Comparison of ENCODE assay signal across 23 cellular contexts in genomic region chr14:105979446-105979845, GRCh38.
A peak's percentile ranks its signal among the peaks of the same experiment; 100 is the strongest.
DNase-seq lines count a peak whose midpoint lies in the region; ATAC-seq and TF ChIP-seq lines count a peak whose summit lies in the region.
"Had no signal": no experiment of that assay in that cellular context is flagged by ENCODE, and none has a peak within 500 bp of the region (broad histone marks: within the 10 kb centered on the region; RNA-seq: fewer than 3 reads in every experiment).

No MANE protein-coding gene starts in this region.

- no peaks in the 10 kb centered on the region for H3K9me3 ChIP-seq in mucosa of descending colon
- H3K9me3 ChIP-seq in uterus: no peaks in the 10 kb centered on the region
- H3K9me3 ChIP-seq: Caco-2, SK-N-SH had no signal

- no peak for TF ChIP-seq POLR2A in uterus (IDR thresholded peaks at IDR 0.05)

- intact Hi-C loops in mucosa of descending colon (cut with DNase I, micrococcal nuclease): no loop called here
- intact Hi-C loops in natural killer cell (cut with micrococcal nuclease): no loop called here
- intact Hi-C loops in uterus (cut with DNase I; ENCODE audit: low total_unique reads): no loop called here

- no peaks in the 10 kb centered on the region for H3K27me3 ChIP-seq in uterus

- TF ChIP-seq CTCF in mucosa of descending colon (IDR thresholded peaks at IDR 0.05) (no peak), natural killer cell (IDR thresholded peaks at IDR 0.05) (no peak), uterus (IDR thresholded peaks at IDR 0.05) (no peak)

- H3K27ac ChIP-seq in uterus: no peak overlapping the region
- H3K27ac ChIP-seq: C4-2B had no signal

- H3K36me3 ChIP-seq in mucosa of descending colon (ENCODE audit: low read depth): no peaks in the 10 kb centered on the region
- H3K36me3 ChIP-seq in uterus: no peaks in the 10 kb centered on the region

- H3K4me1 Mint-ChIP-seq in natural killer cell: peaks cover 40 to 45% of the 10 kb centered on the region in 2 donors

- no peaks in the 10 kb centered on the region for H3K36me3 Mint-ChIP-seq in natural killer cell

- in situ Hi-C loops in G401 (cut with HindIII; ENCODE audit: low sequenced_read_pairs): no loop called here

- peak; percentile 68 for DNase-seq in DMS79 (lab: John Stamatoyannopoulos, UW)
- DNase-seq in G401 (ENCODE audit: low spot score): peak; percentile 1
- DNase-seq in NCI-H2171 treated with DMSO at 0.1 percent for 48 hours (lab: John Stamatoyannopoulos, UW): peak; percentile 97
- DNase-seq in mucosa of descending colon: no peak
- DNase-seq in ecto neural progenitor cell (ENCODE audit: low spot score): no peak
- no peak for DNase-seq in natural killer cell
- no peak for DNase-seq in uterus
- DNase-seq: ACHN, Caco-2, GDM1, H7, KG1, MV-4-11, NCI-H1436 treated with DMSO at 0.1 percent for 48 hours, NCI-H2081, NCI-H2227 treated with DMSO at 0.1 percent for 48 hours, NCI-H526 treated with DMSO at 0.1 percent for 48 hours, OCI-M1, RPMI8226, SHP77 treated with DMSO at 0.1 percent for 48 hours, SK-N-SH had no signal

- no peaks in the 10 kb centered on the region for H3K4me1 ChIP-seq in mucosa of descending colon (ENCODE audit: low read depth)
- H3K4me1 ChIP-seq in uterus: no peaks in the 10 kb centered on the region
- H3K4me1 ChIP-seq: Caco-2 had no signal

- H3K9me3 Mint-ChIP-seq in natural killer cell: no peaks in the 10 kb centered on the region
- H3K9me3 Mint-ChIP-seq: T-helper 2 cell treated with Interferon-gamma antibody and Interleukin-4, amounts not matched to agents 5 μg/mL and 100 μg/mL, for 36 hours had no signal

- H3K4me3 Mint-ChIP-seq in natural killer cell: no peak overlapping the region
- H3K4me3 Mint-ChIP-seq: T-helper 2 cell treated with Interferon-gamma antibody and Interleukin-4, amounts not matched to agents 5 μg/mL and 100 μg/mL, for 36 hours had no signal

- ATAC-seq in mucosa of descending colon (peak; percentile 62), natural killer cell (no peak)

- H3K4me3 ChIP-seq in mucosa of descending colon (no peak overlapping the region), uterus (no peak overlapping the region)

- H3K27ac Mint-ChIP-seq in natural killer cell: no peak overlapping the region
- H3K27ac Mint-ChIP-seq: T-helper 2 cell treated with Interferon-gamma antibody and Interleukin-4, amounts not matched to agents 5 μg/mL and 100 μg/mL, for 36 hours had no signal

- peaks cover 44 to 68% of the 10 kb centered on the region in 2 donors for H3K27me3 Mint-ChIP-seq in natural killer cell (ENCODE audit: low read depth in 2 of 2)

Comparison
In these comparisons a context has a peak if more than half of its experiments do, and no peak if none do; other contexts are left out.
1. DNase-seq: peak in DMS79 (single experiment), G401 (single experiment) and NCI-H2171 treated with DMSO at 0.1 percent for 48 hours (single experiment); none in mucosa of descending colon (0 of 3), ecto neural progenitor cell (single experiment), natural killer cell (single experiment) and uterus (0 of 2).